In the genomic region with DNA sequence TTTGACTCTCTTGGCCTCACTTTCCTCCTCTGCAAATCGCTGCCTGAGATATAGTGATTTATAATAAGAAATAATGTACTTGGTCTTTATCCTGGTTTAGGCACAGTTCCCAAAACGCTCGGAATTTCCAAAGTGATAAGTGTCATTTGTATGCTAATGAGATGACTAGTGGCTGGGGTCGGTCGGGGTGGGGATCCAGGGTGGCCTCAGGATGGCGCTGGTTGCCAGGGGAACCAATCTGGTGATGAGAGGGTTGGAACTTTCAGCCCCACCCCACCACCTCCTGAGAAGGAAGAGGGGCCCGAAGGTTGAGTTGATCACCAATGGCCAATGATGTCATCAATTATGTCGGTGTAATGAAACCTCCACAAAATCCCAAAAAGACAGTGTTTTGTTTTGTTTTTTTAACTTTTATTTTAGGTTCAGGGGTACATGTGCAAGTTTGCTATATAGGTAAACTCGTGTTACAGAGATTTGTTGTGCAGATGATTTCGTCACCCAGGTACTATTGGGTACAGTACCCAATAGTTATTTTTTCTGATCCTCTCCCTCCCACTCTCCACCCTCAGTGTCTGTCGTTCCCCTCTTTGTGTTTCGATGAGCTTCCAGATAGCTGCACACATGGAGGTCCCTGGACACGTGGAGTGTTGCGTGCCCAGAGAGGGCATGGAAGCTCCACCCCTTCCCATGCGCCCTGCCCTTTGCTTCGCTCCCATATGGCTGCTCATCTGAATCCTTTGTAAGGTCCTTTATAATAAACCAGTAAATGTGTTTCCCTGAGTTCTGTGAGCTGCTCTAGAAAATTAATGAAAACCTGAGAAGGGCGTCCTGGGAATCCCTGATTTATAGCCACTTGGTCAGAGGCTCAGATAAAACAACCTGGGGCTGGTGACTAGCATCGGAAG, we compare ENCODE assay signal across 13 cellular contexts.
DNase-seq lines count a peak whose midpoint lies in the region; ATAC-seq and TF ChIP-seq lines count a peak whose summit lies in the region.
"Had no signal": no experiment of that assay in that cellular context is flagged by ENCODE, and none has a peak within 500 bp of the region (broad histone marks: within the 10 kb centered on the region; RNA-seq: fewer than 3 reads in every experiment).

No MANE protein-coding gene starts in this region.

- peaks cover 0 to 2% (median 0%) of the 10 kb centered on the region in 4 donors for H3K4me1 Mint-ChIP-seq in CD4-positive, CD25-positive, alpha-beta regulatory T cell

- H3F3A ChIP-seq in SU-DHL-6 (ENCODE audit: insufficient read depth), result no peaks in the 10 kb centered on the region

- ATAC-seq in CD4-positive, CD25-positive, alpha-beta regulatory T cell (ENCODE audit: low read depth in 2 of 2), result no peak
- ATAC-seq in GM21447 (IDR thresholded peaks at IDR 0.05; ENCODE audit: unreplicated experiment), result no peak
- ATAC-seq: mucosa of descending colon had no signal

- no peaks in the 10 kb centered on the region for H3K36me3 ChIP-seq in CD4-positive, CD25-positive, alpha-beta regulatory T cell (ENCODE audit: control insufficient read depth, insufficient read depth, low read length)
- H3K36me3 ChIP-seq in SU-DHL-6 (ENCODE audit: low read length), result no peaks in the 10 kb centered on the region
- H3K36me3 ChIP-seq in iPS-20b (ENCODE audit: insufficient read depth, low read depth, low read length), result no peaks in the 10 kb centered on the region
- H3K36me3 ChIP-seq: thoracic aorta had no signal

- no peaks in the 10 kb centered on the region for H3K27me3 ChIP-seq in CD4-positive, CD25-positive, alpha-beta regulatory T cell (ENCODE audit: control insufficient read depth, insufficient read depth, low read length)
- H3K27me3 ChIP-seq in SU-DHL-6 (ENCODE audit: low read length) (no peaks in the 10 kb centered on the region), iPS-20b (ENCODE audit: insufficient read depth, low read length) (no peaks in the 10 kb centered on the region)

- TF ChIP-seq CTCF in SU-DHL-6 (IDR thresholded peaks at IDR 0.05; ENCODE audit: insufficient read depth, low read length, poor library complexity, severe bottlenecking), result peak; percentile 16

- H3K36me3 Mint-ChIP-seq in CD4-positive, CD25-positive, alpha-beta regulatory T cell, result no peaks in the 10 kb centered on the region

- no peak overlapping the region for H3K4me3 Mint-ChIP-seq in CD4-positive, CD25-positive, alpha-beta regulatory T cell

- H3K4me2 ChIP-seq in SU-DHL-6 (ENCODE audit: low read depth, low read length, poor library complexity, severe bottlenecking), result no peak overlapping the region

- H3K9me3 ChIP-seq in CD4-positive, CD25-positive, alpha-beta regulatory T cell (ENCODE audit: control insufficient read depth in 2 of 2, low read length in 2 of 2), result no peaks in the 10 kb centered on the region
- H3K9me3 ChIP-seq in SU-DHL-6 (ENCODE audit: insufficient read depth, low read length) (no peaks in the 10 kb centered on the region), iPS-20b (ENCODE audit: insufficient read depth, low read depth, low read length) (no peaks in the 10 kb centered on the region)
- H3K9me3 ChIP-seq: mucosa of descending colon, thoracic aorta had no signal

- H2AFZ ChIP-seq in SU-DHL-6 (ENCODE audit: low read depth, low read length, severe bottlenecking), result no peak overlapping the region

- H3K9me3 Mint-ChIP-seq in CD4-positive, CD25-positive, alpha-beta regulatory T cell, result no peaks in the 10 kb centered on the region

- no peak overlapping the region for H3K4me3 ChIP-seq in CD4-positive, CD25-positive, alpha-beta regulatory T cell (ENCODE audit: low read depth, low read length)
- H3K4me3 ChIP-seq in SU-DHL-6 (ENCODE audit: insufficient read depth, low read length, poor library complexity, severe bottlenecking) (no peak overlapping the region), iPS-20b (ENCODE audit: low read length) (0 out of 2 replicates have a peak overlapping the region, but pooled peaks have one; percentile 18)
- H3K4me3 ChIP-seq: mucosa of descending colon, thoracic aorta had no signal

- no peak overlapping the region for H3K27ac ChIP-seq in CD4-positive, CD25-positive, alpha-beta regulatory T cell (ENCODE audit: insufficient read depth, low read length, poor library complexity, severe bottlenecking)
- H3K27ac ChIP-seq in SU-DHL-6 (ENCODE audit: low read depth, low read length) (no peak overlapping the region), iPS-20b (ENCODE audit: low read length) (no peak overlapping the region)
- H3K27ac ChIP-seq: thoracic aorta had no signal

- H3K9me2 ChIP-seq in SU-DHL-6 (replicated peaks; ENCODE audit: insufficient read depth, low read length), result no peaks in the 10 kb centered on the region

- H3K79me2 ChIP-seq in SU-DHL-6 (ENCODE audit: insufficient read depth, low read length), result no peaks in the 10 kb centered on the region

- peaks cover 4% of the 10 kb centered on the region for H3K27me3 Mint-ChIP-seq in CD4-positive, CD25-positive, alpha-beta regulatory T cell

- no peak for DNase-seq in CD4-positive, CD25-positive, alpha-beta regulatory T cell
- peak; percentile 46 for DNase-seq in DMS79 treated with DMSO at 0.1 percent for 48 hours (lab: John Stamatoyannopoulos, UW)
- DNase-seq in kidney glomerular epithelial cell (lab: John Stamatoyannopoulos, UW), result no peak
- DNase-seq in NCI-H1105 (lab: John Stamatoyannopoulos, UW), result no peak
- DNase-seq: activated CD4-positive, alpha-beta T cell treated with anti-CD3 and anti-CD28 coated beads for 4 hours; cortex of kidney; KBM-7; mucosa of descending colon; NCI-H1694 had no signal

- H3K4me1 ChIP-seq in CD4-positive, CD25-positive, alpha-beta regulatory T cell (ENCODE audit: control insufficient read depth, insufficient read depth, low read length, poor library complexity, severe bottlenecking), result no peaks in the 10 kb centered on the region
- peaks cover 6% of the 10 kb centered on the region; the same call in 1 of the 2 replicates for H3K4me1 ChIP-seq in iPS-20b (ENCODE audit: insufficient read depth, low read length)

- H3K27ac Mint-ChIP-seq in CD4-positive, CD25-positive, alpha-beta regulatory T cell, result peak overlapping the region in 2 of 3 donors; percentile 6 to 48

- H4K20me1 ChIP-seq in SU-DHL-6 (ENCODE audit: low read depth, low read length), result no peaks in the 10 kb centered on the region

- H3K9ac ChIP-seq in SU-DHL-6 (ENCODE audit: low read length) (no peak overlapping the region), iPS-20b (ENCODE audit: low read depth, low read length) (no peak overlapping the region)
